Comparison of ENCODE assay signal across 16 cellular contexts in genomic region chr5:143807401-143807800, GRCh38. TPM values are rescaled to one million over a fixed set of nuclear protein-coding genes. Genes with fewer than 3 reads are reported as not detected.
DNase-seq lines count a peak whose midpoint lies in the region; ATAC-seq and FAIRE-seq lines count a peak whose summit lies in the region.
"Had no signal": no experiment of that assay in that cellular context is flagged by ENCODE, and none has a peak within 500 bp of the region (broad histone marks: within the 10 kb centered on the region; RNA-seq: fewer than 3 reads in every experiment).

No MANE protein-coding gene starts in this region.

- H3K9me3 Mint-ChIP-seq in activated T-helper 1 cell treated with anti-CD3 and anti-CD28 coated beads, Interleukin-12 subunit alpha, Interleukin-12 subunit beta, Interleukin-2, Interleukin-4 antibody, amounts not matched to agents 30 ng/mL and 10 ng/mL and 1 ng/mL, durations not matched to agents 14 hours and 24 hours and 36 hours: no peaks in the 10 kb centered on the region
- H3K9me3 Mint-ChIP-seq: CD4-positive, alpha-beta T cell had no signal

- intact Hi-C loops in activated T-helper 1 cell treated with anti-CD3 and anti-CD28 coated beads, Interleukin-12 subunit alpha, Interleukin-12 subunit beta, Interleukin-2, Interleukin-4 antibody, amounts not matched to agents 30 ng/mL and 10 ng/mL and 1 ng/mL, durations not matched to agents 14 hours and 24 hours and 36 hours (cut with micrococcal nuclease): no loop called here

- peak overlapping the region; percentile 28 for H3K27ac Mint-ChIP-seq in activated T-helper 1 cell treated with anti-CD3 and anti-CD28 coated beads, Interleukin-12 subunit alpha, Interleukin-12 subunit beta, Interleukin-2, Interleukin-4 antibody, amounts not matched to agents 30 ng/mL and 10 ng/mL and 1 ng/mL, durations not matched to agents 14 hours and 24 hours and 36 hours
- H3K27ac Mint-ChIP-seq: CD4-positive, alpha-beta T cell had no signal

- no peak overlapping the region for H3K4me3 Mint-ChIP-seq in activated T-helper 1 cell treated with anti-CD3 and anti-CD28 coated beads, Interleukin-12 subunit alpha, Interleukin-12 subunit beta, Interleukin-2, Interleukin-4 antibody, amounts not matched to agents 30 ng/mL and 10 ng/mL and 1 ng/mL, durations not matched to agents 14 hours and 24 hours and 36 hours
- H3K4me3 Mint-ChIP-seq: CD4-positive, alpha-beta T cell had no signal

- DNase-seq in NCI-H82 (lab: John Stamatoyannopoulos, UW): peak; percentile 23
- DNase-seq in NCI-H82 treated with DMSO at 0.1 percent for 48 hours (lab: John Stamatoyannopoulos, UW; ENCODE audit: unreplicated experiment): no peak
- DNase-seq in NCI-H524 (lab: John Stamatoyannopoulos, UW): peak; percentile 56 to 90
- no peak for DNase-seq in activated T-helper 1 cell treated with anti-CD3 and anti-CD28 coated beads, Interleukin-12 subunit alpha, Interleukin-12 subunit beta, Interleukin-2, Interleukin-4 antibody, amounts not matched to agents 30 ng/mL and 10 ng/mL and 1 ng/mL, durations not matched to agents 14 hours and 24 hours and 36 hours (ENCODE audit: low spot score)
- DNase-seq in activated gamma-delta T cell (lab: John Stamatoyannopoulos, UW): no peak
- DNase-seq in urothelium cell line (ENCODE audit: low spot score): no peak
- DNase-seq in DMS79 (lab: John Stamatoyannopoulos, UW): no peak
- DNase-seq: AML-193; Calu3; CD4-positive, alpha-beta T cell; DMS153; GM23248; H7 had no signal

- no peak for ATAC-seq in GM18861 (IDR thresholded peaks at IDR 0.05; ENCODE audit: unreplicated experiment)
- ATAC-seq: K562 had no signal

- peaks cover 10% of the 10 kb centered on the region for H3K27me3 Mint-ChIP-seq in activated T-helper 1 cell treated with anti-CD3 and anti-CD28 coated beads, Interleukin-12 subunit alpha, Interleukin-12 subunit beta, Interleukin-2, Interleukin-4 antibody, amounts not matched to agents 30 ng/mL and 10 ng/mL and 1 ng/mL, durations not matched to agents 14 hours and 24 hours and 36 hours (ENCODE audit: insufficient read depth)

- peaks cover 28% of the 10 kb centered on the region for H3K4me1 Mint-ChIP-seq in activated T-helper 1 cell treated with anti-CD3 and anti-CD28 coated beads, Interleukin-12 subunit alpha, Interleukin-12 subunit beta, Interleukin-2, Interleukin-4 antibody, amounts not matched to agents 30 ng/mL and 10 ng/mL and 1 ng/mL, durations not matched to agents 14 hours and 24 hours and 36 hours (ENCODE audit: low read depth)

- no peak for FAIRE-seq in urothelium cell line (lab: Jason Lieb, UNC)
- FAIRE-seq: K562 had no signal

- H3K36me3 Mint-ChIP-seq in activated T-helper 1 cell treated with anti-CD3 and anti-CD28 coated beads, Interleukin-12 subunit alpha, Interleukin-12 subunit beta, Interleukin-2, Interleukin-4 antibody, amounts not matched to agents 30 ng/mL and 10 ng/mL and 1 ng/mL, durations not matched to agents 14 hours and 24 hours and 36 hours (ENCODE audit: low read depth): no peaks in the 10 kb centered on the region

RNA-seq across cellular contexts. Expression of gene HMHB1, which starts 4.6 kb away (rescaled TPM):
- total RNA-seq in activated T-helper 1 cell treated with anti-CD3 and anti-CD28 coated beads, Interleukin-12 subunit alpha, Interleukin-12 subunit beta, Interleukin-2, Interleukin-4 antibody, amounts not matched to agents 30 ng/mL and 10 ng/mL and 1 ng/mL, durations not matched to agents 14 hours and 24 hours and 36 hours: 0.69 and 0.83 TPM in 2 replicates
- total RNA-seq: Calu3; CD4-positive, alpha-beta T cell; Daoy; GM23248; H7; K562 had no signal

Comparison
In these comparisons a context has a peak if more than half of its experiments do, and no peak if none do; other contexts are left out.
1. DNase-seq: peak in NCI-H82 (single experiment) and NCI-H524 (2 of 2); none in NCI-H82 treated with DMSO at 0.1 percent for 48 hours (single experiment), activated T-helper 1 cell treated with anti-CD3 and anti-CD28 coated beads, Interleukin-12 subunit alpha, Interleukin-12 subunit beta, Interleukin-2, Interleukin-4 antibody, amounts not matched to agents 30 ng/mL and 10 ng/mL and 1 ng/mL, durations not matched to agents 14 hours and 24 hours and 36 hours (single experiment), activated gamma-delta T cell (single experiment), urothelium cell line (single experiment) and DMS79 (single experiment).